ENCODE assay signal across 7 cellular contexts in the genomic region with DNA sequence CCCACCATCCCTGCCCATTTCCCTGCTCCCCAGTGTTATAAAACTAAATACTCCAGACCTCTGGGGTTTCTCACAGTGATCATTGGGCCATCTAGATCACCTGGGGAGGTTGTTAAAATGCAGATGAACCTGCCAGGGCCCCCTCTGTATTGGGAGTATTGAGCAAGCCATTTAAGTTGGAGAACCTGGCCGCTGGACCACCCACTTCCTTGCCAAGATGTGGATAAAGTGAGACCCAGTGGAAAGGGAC. TPM values are rescaled to one million over a fixed set of nuclear protein-coding genes. Genes with fewer than 3 reads are reported as not detected.
DNase-seq lines count a peak whose midpoint lies in the region; TF ChIP-seq lines count a peak whose summit lies in the region.

No MANE protein-coding gene starts in this region.

- H3K9ac ChIP-seq in HUES64 (ENCODE audit: low read depth, low read length) = peak overlapping the region; percentile 90
- peak overlapping the region; percentile 97 for H3K9ac ChIP-seq in adipocyte (ENCODE audit: low read length)
- peak overlapping the region; percentile 94 for H3K9ac ChIP-seq in iPS-20b (ENCODE audit: low read depth, low read length)
- H3K9ac ChIP-seq in stomach smooth muscle (ENCODE audit: low read length in 2 of 2) = peak overlapping the region; percentile 86 to 91

- H3K27me3 ChIP-seq in HUES64 (ENCODE audit: insufficient read depth, low read length) = no peaks in the 10 kb centered on the region
- no peaks in the 10 kb centered on the region for H3K27me3 ChIP-seq in adipocyte (replicated peaks; ENCODE audit: control insufficient read depth, insufficient read depth, low read length)
- no peaks in the 10 kb centered on the region for H3K27me3 ChIP-seq in iPS-20b (ENCODE audit: insufficient read depth, low read length)
- no peaks in the 10 kb centered on the region for H3K27me3 ChIP-seq in stomach smooth muscle (ENCODE audit: control insufficient read depth in 1 of 2, insufficient read depth in 2 of 2, low read length in 2 of 2)

- no peak for DNase-seq in adipocyte (ENCODE audit: low read depth)
- DNase-seq in GM10248 (ENCODE audit: extremely low spot score) = no peak
- no peak for DNase-seq in HEK293T (ENCODE audit: extremely low spot score)
- DNase-seq in putamen (ENCODE audit: low spot score) = no peak

- H3K27ac ChIP-seq in HUES64 (ENCODE audit: low read depth, low read length) (peak overlapping the region; percentile 98), iPS-20b (ENCODE audit: low read length) (peak overlapping the region; percentile 57), stomach smooth muscle (ENCODE audit: low read length) (peak overlapping the region; percentile 93)

- 0% methylated on average over 1 of the region's 1 CpG for WGBS in HUES64

- no peak for TF ChIP-seq CTCF in GM10248 (IDR thresholded peaks at IDR 0.05; ENCODE audit: control extremely low read depth, extremely low read depth, low read depth, missing control alignments)

- H3K9me3 ChIP-seq in HUES64 (ENCODE audit: insufficient read depth, low read depth, low read length) = no peaks in the 10 kb centered on the region
- H3K9me3 ChIP-seq in adipocyte (ENCODE audit: control insufficient read depth, low read length) = no peaks in the 10 kb centered on the region
- H3K9me3 ChIP-seq in iPS-20b (ENCODE audit: insufficient read depth, low read depth, low read length) = no peaks in the 10 kb centered on the region
- H3K9me3 ChIP-seq in stomach smooth muscle (ENCODE audit: control insufficient read depth in 2 of 2, low read length in 2 of 2) = no peaks in the 10 kb centered on the region

- CTCF ChIA-PET in GM10248 (lab: Yijun Ruan, JAX) = interaction anchor here (1.1 to 19.2 kb wide), 8 partner anchors 27 to 118 kb away, joined by 3 to 642 read pairs (median 4); no protein-coding TSS in a partner anchor
- CTCF ChIA-PET in HEK293T (lab: Yijun Ruan, JAX) = interaction anchor here (1.0 to 1.1 kb wide), 2 partner anchors 27 to 38 kb away, joined by 3 read pairs; no protein-coding TSS in a partner anchor

- H3K4me1 ChIP-seq in HUES64 (ENCODE audit: insufficient read depth, low read length) (peaks cover 33% of the 10 kb centered on the region), adipocyte (ENCODE audit: control insufficient read depth, insufficient read depth, low read length) (peaks cover 48% of the 10 kb centered on the region), iPS-20b (ENCODE audit: insufficient read depth, low read length) (peaks cover 24% of the 10 kb centered on the region), stomach smooth muscle (ENCODE audit: control insufficient read depth, insufficient read depth, low read length) (peaks cover 47% of the 10 kb centered on the region)

- peaks cover 5% of the 10 kb centered on the region; the same call in 1 of the 2 replicates for H3K36me3 ChIP-seq in HUES64 (ENCODE audit: insufficient read depth, low read length)
- H3K36me3 ChIP-seq in adipocyte (ENCODE audit: control insufficient read depth, insufficient read depth, low read length, severe bottlenecking) = no peaks in the 10 kb centered on the region
- H3K36me3 ChIP-seq in iPS-20b (ENCODE audit: insufficient read depth, low read depth, low read length) = peaks cover 9% of the 10 kb centered on the region
- H3K36me3 ChIP-seq in stomach smooth muscle (ENCODE audit: control insufficient read depth in 2 of 2, insufficient read depth in 2 of 2, low read length in 2 of 2) = no peaks in the 10 kb centered on the region

- H3K4me3 ChIP-seq in HUES64 (ENCODE audit: low read length) = peak overlapping the region; percentile 93
- H3K4me3 ChIP-seq in adipocyte (ENCODE audit: low read length) = peak overlapping the region; percentile 93
- H3K4me3 ChIP-seq in iPS-20b (ENCODE audit: low read length) = peak overlapping the region; percentile 89
- peak overlapping the region; percentile 87 to 92 for H3K4me3 ChIP-seq in stomach smooth muscle (ENCODE audit: low read length in 2 of 2)

- POLR2A ChIA-PET in GM10248 (lab: Yijun Ruan, JAX) (no interaction called here), HEK293T (lab: Yijun Ruan, JAX) (interaction anchor here (0.9 to 12.0 kb wide), 4 partner anchors 14 to 36 kb away, joined by 4 to 260 read pairs (median 6); no protein-coding TSS in a partner anchor)

TF ChIP-seq in HEK293T, 16 proteins besides CTCF, POLR2A, EP300 and RAD21:
- no peak for TF ChIP-seq CTBP1 (IDR thresholded peaks at IDR 0.05; ENCODE audit: borderline replicate concordance)
- no peak for TF ChIP-seq ZNF384 (IDR thresholded peaks at IDR 0.05)
- TF ChIP-seq FOXM1 (IDR thresholded peaks at IDR 0.05; ENCODE audit: borderline replicate concordance) = no peak
- TF ChIP-seq FOXA1 (IDR thresholded peaks at IDR 0.05) = no peak
- TF ChIP-seq LEF1 (IDR thresholded peaks at IDR 0.05; ENCODE audit: borderline replicate concordance) = no peak
- TF ChIP-seq SP1 (IDR thresholded peaks at IDR 0.05) = no peak
TF ChIP-seq in HEK293T: peak in this region for 0.

RNA-seq across cellular contexts. Expression of gene ID1, which starts 1.5 kb away (rescaled TPM):
- polyA plus RNA-seq in HUES64 (2013, experiment 1 of 2) = 115 TPM
- polyA plus RNA-seq in HUES64 (2013, experiment 2 of 2) = 95.7 TPM

RNA-seq across cellular contexts. Expression of gene COX4I2, which starts 31.1 kb away (rescaled TPM):
- not detected for polyA plus RNA-seq in HUES64 (2013, experiment 1 of 2)
- polyA plus RNA-seq in HUES64 (2013, experiment 2 of 2) = not detected
